Comparison of ENCODE assay signal across 1 cellular context in genomic region chr17:1997587-1998425, GRCh38.
TF ChIP-seq lines count a peak whose summit lies in the region.

No MANE protein-coding gene starts in this region.

TF ChIP-seq in HepG2, 621 proteins besides CTCF, POLR2A, EP300 and RAD21 (continued from another document and continues in another):
- TF ChIP-seq ZNF639 (CRISPR knock-in tag; conservative IDR thresholded peaks at IDR 0.05) (no peak; the same call in 1 of the 2 replicates), KDM2A (CRISPR knock-in tag; IDR thresholded peaks at IDR 0.05; ENCODE audit: borderline replicate concordance, low read depth) (0 out of 2 replicates have a peak, but pooled peaks have one; percentile 25), ZBTB33 (CRISPR knock-in tag; IDR thresholded peaks at IDR 0.05) (no peak), RAD51 (IDR thresholded peaks at IDR 0.05; ENCODE audit: borderline replicate concordance) (no peak), SOX6 (IDR thresholded peaks at IDR 0.05) (no peak), SOX6 (CRISPR knock-in tag; IDR thresholded peaks at IDR 0.05) (peak; percentile 70), HOXA3 (CRISPR knock-in tag; IDR thresholded peaks at IDR 0.05) (peak; percentile 77), ZNF20 (CRISPR knock-in tag; IDR thresholded peaks at IDR 0.05) (no peak), ZKSCAN8 (CRISPR knock-in tag; IDR thresholded peaks at IDR 0.05; ENCODE audit: borderline replicate concordance) (no peak), ZKSCAN5 (CRISPR knock-in tag; IDR thresholded peaks at IDR 0.05) (no peak), JARID2 (CRISPR knock-in tag; IDR thresholded peaks at IDR 0.05; ENCODE audit: insufficient replicate concordance) (no peak), FOSL2 (CRISPR knock-in tag; IDR thresholded peaks at IDR 0.05) (peak; percentile 17; the same call in 1 of the 2 replicates), POGZ (CRISPR knock-in tag; IDR thresholded peaks at IDR 0.05) (no peak), HOXA7 (CRISPR knock-in tag; IDR thresholded peaks at IDR 0.05) (no peak), ZNF652 (CRISPR knock-in tag; IDR thresholded peaks at IDR 0.05; ENCODE audit: borderline replicate concordance, low read depth) (no peak), ELF3 (CRISPR knock-in tag; IDR thresholded peaks at IDR 0.05) (no peak), GZF1 (CRISPR knock-in tag; IDR thresholded peaks at IDR 0.05) (no peak), ZNF496 (CRISPR knock-in tag; IDR thresholded peaks at IDR 0.05; ENCODE audit: insufficient replicate concordance) (no peak), STAT6 (CRISPR knock-in tag; IDR thresholded peaks at IDR 0.05; ENCODE audit: borderline replicate concordance) (no peak), MED1 (CRISPR knock-in tag; IDR thresholded peaks at IDR 0.05) (no peak; the same call in 1 of the 2 replicates), ATF1 (CRISPR knock-in tag; IDR thresholded peaks at IDR 0.05) (no peak), CREBL2 (CRISPR knock-in tag; IDR thresholded peaks at IDR 0.05; ENCODE audit: borderline replicate concordance) (no peak), ZNF136 (CRISPR knock-in tag; IDR thresholded peaks at IDR 0.05; ENCODE audit: low read depth) (no peak), ZNF589 (CRISPR knock-in tag; conservative IDR thresholded peaks at IDR 0.05) (no peak), DMTF1 (CRISPR knock-in tag; IDR thresholded peaks at IDR 0.05) (no peak), ZHX1 (CRISPR knock-in tag; IDR thresholded peaks at IDR 0.05; ENCODE audit: low read depth) (no peak), ZUFSP (CRISPR knock-in tag; IDR thresholded peaks at IDR 0.05; ENCODE audit: borderline replicate concordance) (no peak), DRAP1 (CRISPR knock-in tag; IDR thresholded peaks at IDR 0.05) (no peak), ETV5 (CRISPR knock-in tag; IDR thresholded peaks at IDR 0.05; ENCODE audit: borderline replicate concordance) (peak; percentile 30; the same call in 1 of the 2 replicates), MEF2D (CRISPR knock-in tag; IDR thresholded peaks at IDR 0.05) (peak; percentile 33; the same call in 1 of the 2 replicates), GATA4 (IDR thresholded peaks at IDR 0.05; ENCODE audit: borderline replicate concordance, low read depth) (no peak), ZSCAN21 (CRISPR knock-in tag; IDR thresholded peaks at IDR 0.05; ENCODE audit: borderline replicate concordance) (no peak), ZNF264 (CRISPR knock-in tag; IDR thresholded peaks at IDR 0.05) (no peak), HOXA9 (CRISPR knock-in tag; IDR thresholded peaks at IDR 0.05; ENCODE audit: borderline replicate concordance) (no peak), HMGXB3 (CRISPR knock-in tag; IDR thresholded peaks at IDR 0.05; ENCODE audit: borderline replicate concordance) (no peak), ZFP91 (CRISPR knock-in tag; IDR thresholded peaks at IDR 0.05; ENCODE audit: borderline replicate concordance) (no peak; the same call in 1 of the 2 replicates), E2F1 (CRISPR knock-in tag; IDR thresholded peaks at IDR 0.05) (no peak), ZNF446 (CRISPR knock-in tag; IDR thresholded peaks at IDR 0.05) (no peak), TBX3 (IDR thresholded peaks at IDR 0.05; ENCODE audit: borderline replicate concordance) (no peak)
